In genomic region chr12:108714866-108715265, GRCh38 we compare ENCODE assay signal across 20 cellular contexts. TPM values are rescaled to one million over a fixed set of nuclear protein-coding genes. Genes with fewer than 3 reads are reported as not detected.
DNase-seq lines count a peak whose midpoint lies in the region; ATAC-seq, FAIRE-seq and TF ChIP-seq lines count a peak whose summit lies in the region.
"Had no signal": no experiment of that assay in that cellular context is flagged by ENCODE, and none has a peak within 500 bp of the region (broad histone marks: within the 10 kb centered on the region; RNA-seq: fewer than 3 reads in every experiment).

No MANE protein-coding gene starts in this region.

- H3K9me1 ChIP-seq in K562 (ENCODE audit: control insufficient read depth, insufficient read depth, low read length) = peaks cover 5% of the 10 kb centered on the region

- H3K18ac ChIP-seq in neuronal stem cell (ENCODE audit: low read length) = no peak overlapping the region

- no peak overlapping the region for H2BK120ac ChIP-seq in neuronal stem cell (ENCODE audit: low read depth, low read length)

- H3K36me3 ChIP-seq in HUES6 (ENCODE audit: control insufficient read depth, insufficient read depth, low read length) (peaks cover 7% of the 10 kb centered on the region; the same call in 1 of the 2 replicates), K562 (ENCODE audit: control insufficient read depth, insufficient read depth, low read length) (peaks cover 36% of the 10 kb centered on the region), neuronal stem cell (replicated peaks in 1 of 2; ENCODE audit: control insufficient read depth in 2 of 2, insufficient read depth in 2 of 2, low read length in 2 of 2) (peaks cover 0 to 50% of the 10 kb centered on the region in 2 donors)

- BruUV-seq in K562 (replicated peaks; lab: Mats Ljungman, UMichigan) = no TSS peak

- 63% methylated on average over 5 of the region's 5 CpGs for WGBS in K562 (ENCODE audit: insufficient coverage, low coverage, missing lambda C conversion rate)
- no CpG with 5 or more reads among the region's 5 CpGs for WGBS in neuronal stem cell (ENCODE audit: extremely low coverage in 2 of 2, insufficient read length in 2 of 2, insufficient replicate concordance in 1 of 2), 2 donors

- TF ChIP-seq EP300 in K562 (IDR thresholded peaks at IDR 0.05; ENCODE audit: low read length) = no peak

- no peak overlapping the region for H3K23ac ChIP-seq in neuronal stem cell (ENCODE audit: low read depth, low read length, poor library complexity)

- H3K4me1 ChIP-seq in HUES6 (ENCODE audit: control insufficient read depth, insufficient read depth, low read length) (peaks cover 45% of the 10 kb centered on the region), K562 (replicated peaks in 1 of 2; ENCODE audit: control insufficient read depth in 2 of 2, insufficient read depth in 2 of 2, low read length in 2 of 2) (peaks cover 18 to 34% of the 10 kb centered on the region in 2 experiments; a peak in 4 of 5 replicates), neuronal stem cell (ENCODE audit: control insufficient read depth in 2 of 2, insufficient read depth in 1 of 2, low read depth in 1 of 2, low read length in 2 of 2) (peaks cover 0 to 3% of the 10 kb centered on the region in 2 donors)

- TF ChIP-seq CTCF in AG04450 (IDR thresholded peaks at IDR 0.05; ENCODE audit: low read depth, low read length) (no peak), K562 (IDR thresholded peaks at IDR 0.05 in 2 of 3, conservative IDR thresholded peaks at IDR 0.05 in 1 of 3; ENCODE audit: insufficient read depth in 2 of 3, low read depth in 1 of 3, low read length in 3 of 3) (no peak), nephron progenitor cell (IDR thresholded peaks at IDR 0.05) (no peak)

- peaks cover 24% of the 10 kb centered on the region for H3K36me3 Mint-ChIP-seq in nephron progenitor cell (ENCODE audit: low read depth)

- H3K4me3 Mint-ChIP-seq in nephron progenitor cell = peak overlapping the region; percentile 24
- H3K4me3 Mint-ChIP-seq: activated naive CD8-positive, alpha-beta T cell treated with anti-CD3 and anti-CD28 coated beads, Interleukin-2, amount 50 U/mL, for 24 hours; CD4-positive, alpha-beta T cell had no signal

- CTCF ChIA-PET in AG04450 (lab: Charles Lee) (interaction anchor here (0.7 to 1.1 kb wide), 2 partner anchors 17 kb away, joined by 3 read pairs; no protein-coding TSS in a partner anchor), K562 (lab: Yijun Ruan, JAX; ENCODE audit: low intra/inter-chr PET ratio) (no interaction called here)

- H3K27me3 ChIP-seq in AG04450 (ENCODE audit: control insufficient read depth, insufficient read depth, low read length) (no peaks in the 10 kb centered on the region), HUES6 (ENCODE audit: control insufficient read depth, insufficient read depth, low read length) (no peaks in the 10 kb centered on the region), K562 (ENCODE audit: control insufficient read depth in 2 of 2, insufficient read depth in 2 of 2, low read length in 2 of 2) (no peaks in the 10 kb centered on the region), neuronal stem cell (ENCODE audit: control insufficient read depth in 3 of 3, insufficient read depth in 3 of 3, low read depth in 1 of 3, low read length in 3 of 3) (no peaks in the 10 kb centered on the region)
- H3K27me3 ChIP-seq: hepatocyte had no signal

- TF ChIP-seq RAD21 in K562 (CRISPR knock-in tag; conservative IDR thresholded peaks at IDR 0.05 in 1 of 2, IDR thresholded peaks at IDR 0.05 in 1 of 2) = no peak

- no peak overlapping the region for H3K4me3 ChIP-seq in AG04450 (ENCODE audit: low read depth, low read length)
- 0 out of 2 replicates have a peak overlapping the region, but pooled peaks have one; percentile 0 for H3K4me3 ChIP-seq in HUES6 (ENCODE audit: low read depth, low read length)
- no peak overlapping the region for H3K4me3 ChIP-seq in K562
- no peak overlapping the region for H3K4me3 ChIP-seq in neuronal stem cell (ENCODE audit: low read length in 2 of 2)
- H3K4me3 ChIP-seq: A549, hepatocyte, lower lobe of right lung had no signal

- no peak overlapping the region for H3K4ac ChIP-seq in neuronal stem cell (ENCODE audit: low read length)

- POLR2A ChIA-PET in AG04450 (lab: Yijun Ruan, JAX) (no interaction called here), K562 (lab: Yijun Ruan, JAX) (interaction anchor here (0.7 to 6.2 kb wide), 6 partner anchors 9 to 109 kb away, joined by 3 to 52 read pairs (median 10); no protein-coding TSS in a partner anchor)

- no peak for TF ChIP-seq POLR2A in K562 (conservative IDR thresholded peaks at IDR 0.05)

- peaks cover 35% of the 10 kb centered on the region for H3K4me1 Mint-ChIP-seq in nephron progenitor cell

- no peak overlapping the region for H4K8ac ChIP-seq in neuronal stem cell (ENCODE audit: low read depth, low read length)

- H3K27ac ChIP-seq in AG04450 (ENCODE audit: low read depth, low read length) = peak overlapping the region; percentile 21
- no peak overlapping the region; the same call in 1 of the 2 replicates for H3K27ac ChIP-seq in HUES6 (ENCODE audit: low read depth, low read length)
- H3K27ac ChIP-seq in K562 (ENCODE audit: extremely low read depth, low read depth, low read length) = peak overlapping the region; percentile 5; the same call in 1 of the 3 replicates
- no peak overlapping the region for H3K27ac ChIP-seq in neuronal stem cell (replicated peaks; ENCODE audit: low read length)
- H3K27ac ChIP-seq: hepatocyte, lower lobe of right lung had no signal

- intact Hi-C loops in K562 (cut with micrococcal nuclease) = no loop called here

- ATAC-seq in K562 = peak; percentile 26; the same call in 2 of the 3 replicates
- ATAC-seq in activated CD4-positive, CD25-positive, alpha-beta regulatory T cell treated with anti-CD3 and anti-CD28 coated beads, Interleukin-2, amount 50 U/mL, for 24 hours = no peak
- no peak for ATAC-seq in GM19351 (IDR thresholded peaks at IDR 0.05; ENCODE audit: unreplicated experiment)
- ATAC-seq: A549; activated naive CD8-positive, alpha-beta T cell treated with anti-CD3 and anti-CD28 coated beads, Interleukin-2, amount 50 U/mL, for 24 hours; lower lobe of right lung had no signal

- H3K9me3 ChIP-seq in AG04450 (ENCODE audit: control insufficient read depth, insufficient read depth, low read length) (no peaks in the 10 kb centered on the region), HUES6 (ENCODE audit: control insufficient read depth, insufficient read depth, low read depth, low read length) (no peaks in the 10 kb centered on the region), K562 (replicated peaks; ENCODE audit: control insufficient read depth, insufficient read depth, low read depth, low read length) (no peaks in the 10 kb centered on the region), neuronal stem cell (replicated peaks in 1 of 2; ENCODE audit: control insufficient read depth in 2 of 2, insufficient read depth in 1 of 2, low read depth in 1 of 2, low read length in 2 of 2) (peaks cover 0 to 14% of the 10 kb centered on the region in 2 donors)
- H3K9me3 ChIP-seq: A549, lower lobe of right lung had no signal

- H3K27me3 Mint-ChIP-seq in nephron progenitor cell (ENCODE audit: low read depth, poor library complexity) = no peaks in the 10 kb centered on the region
- H3K27me3 Mint-ChIP-seq: activated naive CD8-positive, alpha-beta T cell treated with anti-CD3 and anti-CD28 coated beads, Interleukin-2, amount 50 U/mL, for 24 hours; CD4-positive, alpha-beta T cell; naive B cell had no signal

- peaks cover 99% of the 10 kb centered on the region for H3K79me2 ChIP-seq in K562 (ENCODE audit: control insufficient read depth, insufficient read depth, low read length)

- peaks cover 5% of the 10 kb centered on the region; the same call in 1 of the 2 replicates for H4K20me1 ChIP-seq in K562 (replicated peaks; ENCODE audit: control insufficient read depth, insufficient read depth, low read length)

- no peak for DNase-seq in AG04450 (ENCODE audit: low read depth, low spot score)
- peak in 1 of 4 experiments; percentile 39 for DNase-seq in K562 (ENCODE audit: extremely low read depth in 1 of 4, low spot score in 3 of 4)
- no peak for DNase-seq in nephron progenitor cell
- no peak for DNase-seq in HCEC 1CT
- no peak for DNase-seq in neuronal stem cell (ENCODE audit: low spot score)
- DNase-seq: activated CD4-positive, alpha-beta T cell treated with anti-CD3 and anti-CD28 coated beads for 48 hours; activated naive CD8-positive, alpha-beta T cell treated with anti-CD3 and anti-CD28 coated beads, Interleukin-2, amount 50 U/mL, for 24 hours; CD4-positive, alpha-beta T cell; cortex of kidney; DMS53; lower lobe of right lung; naive B cell; posterior cingulate gyrus; small intestine; stimulated activated CD4-positive, alpha-beta T cell treated with anti-CD3 and anti-CD28 coated beads, Interleukin-4, amount 100 ng/mL, for 4 hours had no signal

- H3K4me2 ChIP-seq in K562 (ENCODE audit: insufficient read depth, low read length) = no peak overlapping the region
- H3K4me2 ChIP-seq in neuronal stem cell (ENCODE audit: insufficient read depth, low read length, poor library complexity, severe bottlenecking) = no peak overlapping the region
- H3K4me2 ChIP-seq: A549, hepatocyte had no signal

- FAIRE-seq in K562 (lab: Jason Lieb, UNC) = peak; percentile 73
- FAIRE-seq: A549, small intestine had no signal

- no peak overlapping the region for H2BK12ac ChIP-seq in neuronal stem cell (ENCODE audit: low read length)

- H2AFZ ChIP-seq in K562 (ENCODE audit: low read depth, low read length) (no peak overlapping the region), neuronal stem cell (ENCODE audit: low read length) (no peak overlapping the region)
- H2AFZ ChIP-seq: hepatocyte had no signal

- H4K91ac ChIP-seq in neuronal stem cell (ENCODE audit: low read depth, low read length, poor library complexity) = no peak overlapping the region

- no peak overlapping the region for H3K14ac ChIP-seq in neuronal stem cell (ENCODE audit: low read length)

- no peak overlapping the region for H3K27ac Mint-ChIP-seq in nephron progenitor cell
- H3K27ac Mint-ChIP-seq: activated naive CD8-positive, alpha-beta T cell treated with anti-CD3 and anti-CD28 coated beads, Interleukin-2, amount 50 U/mL, for 24 hours; CD4-positive, alpha-beta T cell had no signal

- no peak overlapping the region for H2BK5ac ChIP-seq in neuronal stem cell (ENCODE audit: low read length)

- no peaks in the 10 kb centered on the region for H3K9me3 Mint-ChIP-seq in nephron progenitor cell
- H3K9me3 Mint-ChIP-seq: activated naive CD8-positive, alpha-beta T cell treated with anti-CD3 and anti-CD28 coated beads, Interleukin-2, amount 50 U/mL, for 24 hours; CD4-positive, alpha-beta T cell; naive B cell had no signal

- no peak overlapping the region for H3K9ac ChIP-seq in HUES6 (ENCODE audit: low read length)
- H3K9ac ChIP-seq in K562 (ENCODE audit: insufficient read depth in 1 of 2, low read depth in 2 of 2, low read length in 2 of 2) = peak overlapping the region in 1 of 2 experiments; percentile 57; a peak in 1 of 4 replicates
- H3K9ac ChIP-seq in neuronal stem cell (ENCODE audit: low read depth, low read length, poor library complexity) = no peak overlapping the region

- H3K79me1 ChIP-seq in neuronal stem cell (ENCODE audit: low read depth, low read length) = peaks cover 5% of the 10 kb centered on the region

- no peak overlapping the region for H2AK5ac ChIP-seq in neuronal stem cell (ENCODE audit: low read depth, low read length)

- H2BK15ac ChIP-seq in neuronal stem cell (ENCODE audit: low read length) = no peak overlapping the region

- in situ Hi-C loops in K562 (cut with MboI) = no loop called here

RNA-seq across cellular contexts. Expression of gene CORO1C, which starts 16.5 kb away (rescaled TPM):
- polyA plus RNA-seq in AG04450 (2011; rRNA removed) (596 and 687 TPM in 2 replicates), K562 (2011; rRNA removed) (265 and 280 TPM in 2 replicates), K562 (2014; fragmentation: Illumina TruSeq; extraction: Trizol) (142 and 159 TPM in 2 replicates), K562 (2014; fragmentation: Nextera tagmentation; extraction: Ambion mirVana) (10 to 100 TPM; 55.2 to 68.6 TPM), K562 (2014; rRNA removed) (125 and 150 TPM in 2 replicates)
- polyA minus RNA-seq in AG04450 (2011; rRNA and poly(A)+ RNA removed) = 1,327 and 1,683 TPM in 2 replicates
- 275 and 365 TPM in 2 replicates for total RNA-seq in K562 (2011; cell fraction: chromatin; rRNA removed; ENCODE audit: low replicate concordance)
- 109 and 134 TPM in 2 replicates for total RNA-seq in K562 (2011; cell fraction: nucleolus; rRNA removed)
- total RNA-seq in K562 (2011; cell fraction: nucleoplasm; rRNA removed) = 215 and 268 TPM in 2 replicates
- total RNA-seq in K562 (2014; rRNA removed) (118 and 123 TPM in 2 replicates), K562 (2014; rRNA removed; fragmentation: Illumina TruSeq; extraction: Trizol) (154 and 166 TPM in 2 replicates), K562 (2015; rRNA removed; fragmentation: Illumina TruSeq; extraction: Trizol) (141 and 147 TPM in 2 replicates), K562 (2021) (206 TPM in 2 replicates)
- 140 and 201 TPM in 2 replicates for polyA plus RNA-seq in K562 (2011; cell fraction: cytosol; rRNA removed)
- 132 and 151 TPM in 2 replicates for polyA plus RNA-seq in K562 (2011; cell fraction: nucleus; rRNA removed)
- 106 and 126 TPM in 2 replicates for polyA plus RNA-seq in K562 (2012)
- polyA minus RNA-seq in K562 (2011; rRNA and poly(A)+ RNA removed) = 667 and 775 TPM in 2 replicates
- polyA minus RNA-seq in K562 (2011; cell fraction: cytosol; rRNA and poly(A)+ RNA removed) = 210 and 245 TPM in 2 replicates
- polyA minus RNA-seq in K562 (2011; cell fraction: nucleus; rRNA and poly(A)+ RNA removed) = 85.0 and 160 TPM in 2 replicates
- polyA plus RNA-seq in neuronal stem cell (2013, experiment 1 of 2) = 120 TPM
- polyA plus RNA-seq in neuronal stem cell (2013, experiment 2 of 2) = 118 TPM

Comparison
In these comparisons a context has a peak if more than half of its experiments do, and no peak if none do; other contexts are left out.
1. H3K27ac ChIP-seq: peak in AG04450 (single experiment) and K562 (single experiment); none in HUES6 (single experiment) and neuronal stem cell (single experiment).